In genomic region chr1:6030144-6030543, GRCh38 we compare ENCODE assay signal across 20 cellular contexts. TPM values are rescaled to one million over a fixed set of nuclear protein-coding genes. Genes with fewer than 3 reads are reported as not detected.
DNase-seq lines count a peak whose midpoint lies in the region; ATAC-seq lines count a peak whose summit lies in the region.
"Had no signal": no experiment of that assay in that cellular context is flagged by ENCODE, and none has a peak within 500 bp of the region (broad histone marks: within the 10 kb centered on the region; RNA-seq: fewer than 3 reads in every experiment).

No MANE protein-coding gene starts in this region.

- H3K4me3 ChIP-seq in CD8-positive, alpha-beta memory T cell (ENCODE audit: low read length) = peak overlapping the region; percentile 29
- H3K4me3 ChIP-seq: coronary artery, GM23338, psoas muscle, skin epidermis, suprapubic skin had no signal

- peaks cover 0 to 52% (median 18%) of the 10 kb centered on the region in 3 donors for H3K36me3 Mint-ChIP-seq in CD8-positive, alpha-beta memory T cell
- peaks cover 32% of the 10 kb centered on the region for H3K36me3 Mint-ChIP-seq in activated T-helper 1 cell treated with anti-CD3 and anti-CD28 coated beads, Interleukin-12 subunit alpha, Interleukin-12 subunit beta, Interleukin-2, Interleukin-4 antibody, amounts not matched to agents 30 ng/mL and 10 ng/mL and 1 ng/mL, durations not matched to agents 14 hours and 24 hours and 36 hours (ENCODE audit: low read depth)
- peaks cover 0 to 39% (median 7%) of the 10 kb centered on the region in 3 donors for H3K36me3 Mint-ChIP-seq in naive thymus-derived CD8-positive, alpha-beta T cell
- H3K36me3 Mint-ChIP-seq: brain had no signal

- no peak for ATAC-seq in naive thymus-derived CD8-positive, alpha-beta T cell
- no peak for ATAC-seq in HG03108 (IDR thresholded peaks at IDR 0.05; ENCODE audit: unreplicated experiment)
- no peak for ATAC-seq in GM18861 (IDR thresholded peaks at IDR 0.05; ENCODE audit: unreplicated experiment)
- ATAC-seq: GM23338 had no signal

- H3K27ac Mint-ChIP-seq in CD8-positive, alpha-beta memory T cell = peak overlapping the region; percentile 59 to 99 (median 88)
- no peak overlapping the region for H3K27ac Mint-ChIP-seq in activated T-helper 1 cell treated with anti-CD3 and anti-CD28 coated beads, Interleukin-12 subunit alpha, Interleukin-12 subunit beta, Interleukin-2, Interleukin-4 antibody, amounts not matched to agents 30 ng/mL and 10 ng/mL and 1 ng/mL, durations not matched to agents 14 hours and 24 hours and 36 hours
- H3K27ac Mint-ChIP-seq in naive thymus-derived CD8-positive, alpha-beta T cell = peak overlapping the region; percentile 0 to 99 (median 74)
- H3K27ac Mint-ChIP-seq: brain, GM23338 had no signal

- CTCF ChIA-PET in CD8-positive, alpha-beta memory T cell (lab: Charles Lee) = no interaction called here

- peaks cover 0 to 3% (median 0%) of the 10 kb centered on the region in 5 donors for H3K9me3 Mint-ChIP-seq in CD8-positive, alpha-beta memory T cell
- H3K9me3 Mint-ChIP-seq in activated T-helper 1 cell treated with anti-CD3 and anti-CD28 coated beads, Interleukin-12 subunit alpha, Interleukin-12 subunit beta, Interleukin-2, Interleukin-4 antibody, amounts not matched to agents 30 ng/mL and 10 ng/mL and 1 ng/mL, durations not matched to agents 14 hours and 24 hours and 36 hours = no peaks in the 10 kb centered on the region
- no peaks in the 10 kb centered on the region for H3K9me3 Mint-ChIP-seq in naive thymus-derived CD8-positive, alpha-beta T cell
- H3K9me3 Mint-ChIP-seq: brain, GM23338 had no signal

- POLR2A ChIA-PET in CD8-positive, alpha-beta memory T cell (lab: Charles Lee) = no interaction called here
- POLR2A ChIA-PET in naive thymus-derived CD8-positive, alpha-beta T cell (lab: Charles Lee) = interaction anchor here (8.0 kb wide), 1 partner anchor 36 kb away, joined by 133 read pairs; the partner anchor contains the start of gene NPHP4

- H3K4me1 ChIP-seq in CD8-positive, alpha-beta memory T cell (ENCODE audit: insufficient read depth, low read length) = peaks cover 95% of the 10 kb centered on the region
- H3K4me1 ChIP-seq: psoas muscle had no signal

- intact Hi-C loops in activated T-helper 1 cell treated with anti-CD3 and anti-CD28 coated beads, Interleukin-12 subunit alpha, Interleukin-12 subunit beta, Interleukin-2, Interleukin-4 antibody, amounts not matched to agents 30 ng/mL and 10 ng/mL and 1 ng/mL, durations not matched to agents 14 hours and 24 hours and 36 hours (cut with micrococcal nuclease) = no loop called here

- H3K27me3 ChIP-seq in CD8-positive, alpha-beta memory T cell (ENCODE audit: insufficient read depth, low read length, poor library complexity, severe bottlenecking) = no peaks in the 10 kb centered on the region

- DNase-seq in NCI-H2227 (lab: John Stamatoyannopoulos, UW; ENCODE audit: unreplicated experiment) (peak; percentile 25), NCI-H2227 treated with DMSO at 0.1 percent for 48 hours (lab: John Stamatoyannopoulos, UW) (no peak), DMS53 treated with DMSO at 0.1 percent for 48 hours (lab: John Stamatoyannopoulos, UW; ENCODE audit: unreplicated experiment) (no peak)
- DNase-seq in CD8-positive, alpha-beta memory T cell = no peak
- no peak for DNase-seq in activated T-helper 1 cell treated with anti-CD3 and anti-CD28 coated beads, Interleukin-12 subunit alpha, Interleukin-12 subunit beta, Interleukin-2, Interleukin-4 antibody, amounts not matched to agents 30 ng/mL and 10 ng/mL and 1 ng/mL, durations not matched to agents 14 hours and 24 hours and 36 hours (ENCODE audit: low spot score)
- DNase-seq in naive thymus-derived CD8-positive, alpha-beta T cell = no peak
- DNase-seq: activated naive CD4-positive, alpha-beta T cell; hypothalamus; mesendoderm; NCI-H1694; psoas muscle; stimulated activated CD4-positive, alpha-beta T cell treated with anti-CD3 and anti-CD28 coated beads, Interleukin-4, amount 100 ng/mL, for 1 hour had no signal

- H3K27ac ChIP-seq in CD8-positive, alpha-beta memory T cell (ENCODE audit: low read depth, low read length) = no peak overlapping the region
- H3K27ac ChIP-seq: 22Rv1, coronary artery, psoas muscle, suprapubic skin had no signal

- H3K4me1 Mint-ChIP-seq in CD8-positive, alpha-beta memory T cell = peaks cover 80 to 98% (median 82%) of the 10 kb centered on the region in 3 donors
- H3K4me1 Mint-ChIP-seq in activated T-helper 1 cell treated with anti-CD3 and anti-CD28 coated beads, Interleukin-12 subunit alpha, Interleukin-12 subunit beta, Interleukin-2, Interleukin-4 antibody, amounts not matched to agents 30 ng/mL and 10 ng/mL and 1 ng/mL, durations not matched to agents 14 hours and 24 hours and 36 hours (ENCODE audit: low read depth) = peaks cover 73% of the 10 kb centered on the region
- peaks cover 52 to 92% (median 87%) of the 10 kb centered on the region in 4 donors for H3K4me1 Mint-ChIP-seq in naive thymus-derived CD8-positive, alpha-beta T cell

- H3K27me3 Mint-ChIP-seq in CD8-positive, alpha-beta memory T cell = no peaks in the 10 kb centered on the region
- no peaks in the 10 kb centered on the region for H3K27me3 Mint-ChIP-seq in activated T-helper 1 cell treated with anti-CD3 and anti-CD28 coated beads, Interleukin-12 subunit alpha, Interleukin-12 subunit beta, Interleukin-2, Interleukin-4 antibody, amounts not matched to agents 30 ng/mL and 10 ng/mL and 1 ng/mL, durations not matched to agents 14 hours and 24 hours and 36 hours (ENCODE audit: insufficient read depth)
- H3K27me3 Mint-ChIP-seq in naive thymus-derived CD8-positive, alpha-beta T cell = no peaks in the 10 kb centered on the region

- H3K36me3 ChIP-seq in CD8-positive, alpha-beta memory T cell (ENCODE audit: insufficient read depth, low read length) = peaks cover 7% of the 10 kb centered on the region
- H3K36me3 ChIP-seq: suprapubic skin had no signal

- H3K9me3 ChIP-seq in CD8-positive, alpha-beta memory T cell (ENCODE audit: low read length) = no peaks in the 10 kb centered on the region
- H3K9me3 ChIP-seq: psoas muscle, suprapubic skin had no signal

- peak overlapping the region; percentile 6 to 60 (median 28) for H3K4me3 Mint-ChIP-seq in CD8-positive, alpha-beta memory T cell
- peak overlapping the region; percentile 12 for H3K4me3 Mint-ChIP-seq in activated T-helper 1 cell treated with anti-CD3 and anti-CD28 coated beads, Interleukin-12 subunit alpha, Interleukin-12 subunit beta, Interleukin-2, Interleukin-4 antibody, amounts not matched to agents 30 ng/mL and 10 ng/mL and 1 ng/mL, durations not matched to agents 14 hours and 24 hours and 36 hours
- H3K4me3 Mint-ChIP-seq in naive thymus-derived CD8-positive, alpha-beta T cell = peak overlapping the region; percentile 2 to 99 (median 68)
- H3K4me3 Mint-ChIP-seq: brain, GM23338 had no signal

RNA-seq across cellular contexts. Expression of gene KCNAB2, which starts 15.5 kb away (rescaled TPM):
- 100 to 1,000 TPM; 171 TPM for total RNA-seq in CD8-positive, alpha-beta memory T cell
- 52.6 TPM for polyA plus RNA-seq in CD8-positive, alpha-beta memory T cell
- 237 and 254 TPM in 2 replicates for total RNA-seq in activated T-helper 1 cell treated with anti-CD3 and anti-CD28 coated beads, Interleukin-12 subunit alpha, Interleukin-12 subunit beta, Interleukin-2, Interleukin-4 antibody, amounts not matched to agents 30 ng/mL and 10 ng/mL and 1 ng/mL, durations not matched to agents 14 hours and 24 hours and 36 hours
- total RNA-seq in naive thymus-derived CD8-positive, alpha-beta T cell = 100 to 1,000 TPM; 189 to 190 TPM
- 10 to 100 TPM; 17.8 to 46.6 (median 21.4) TPM for polyA plus RNA-seq in naive thymus-derived CD8-positive, alpha-beta T cell

RNA-seq across cellular contexts. Expression of gene NPHP4, which starts 37.9 kb away (rescaled TPM):
- 10 to 100 TPM; 11.2 to 11.5 TPM for total RNA-seq in CD8-positive, alpha-beta memory T cell
- 1.2 TPM for polyA plus RNA-seq in CD8-positive, alpha-beta memory T cell
- total RNA-seq in activated T-helper 1 cell treated with anti-CD3 and anti-CD28 coated beads, Interleukin-12 subunit alpha, Interleukin-12 subunit beta, Interleukin-2, Interleukin-4 antibody, amounts not matched to agents 30 ng/mL and 10 ng/mL and 1 ng/mL, durations not matched to agents 14 hours and 24 hours and 36 hours = 18.3 and 18.6 TPM in 2 replicates
- 1 to 10 TPM; 6.2 to 6.3 TPM for total RNA-seq in naive thymus-derived CD8-positive, alpha-beta T cell
- polyA plus RNA-seq in naive thymus-derived CD8-positive, alpha-beta T cell = under 1 TPM; 0.14 to 0.97 (median 0.22) TPM

Comparison
In these comparisons a context has a peak if more than half of its experiments do, and no peak if none do; other contexts are left out.
1. H3K4me3 Mint-ChIP-seq: peak in every context shown above with its lines; median percentile 68 in naive thymus-derived CD8-positive, alpha-beta T cell; 28 in CD8-positive, alpha-beta memory T cell; 12 in activated T-helper 1 cell treated with anti-CD3 and anti-CD28 coated beads, Interleukin-12 subunit alpha, Interleukin-12 subunit beta, Interleukin-2, Interleukin-4 antibody, amounts not matched to agents 30 ng/mL and 10 ng/mL and 1 ng/mL, durations not matched to agents 14 hours and 24 hours and 36 hours.